Comparison of ENCODE assay signal across 22 cellular contexts in genomic region chr2:179655627-179656026, GRCh38.
A peak's percentile ranks its signal among the peaks of the same experiment; 100 is the strongest.
DNase-seq lines count a peak whose midpoint lies in the region; ATAC-seq and TF ChIP-seq lines count a peak whose summit lies in the region.
"Had no signal": no experiment of that assay in that cellular context is flagged by ENCODE, and none has a peak within 500 bp of the region (broad histone marks: within the 10 kb centered on the region; RNA-seq: fewer than 3 reads in every experiment).

No MANE protein-coding gene starts in this region.

- H3K36me3 Mint-ChIP-seq in activated T-cell treated with anti-CD3 and anti-CD28 coated beads, Interleukin-2, amount 50 U/mL, for 4 hours (ENCODE audit: insufficient read depth), result no peaks in the 10 kb centered on the region
- H3K36me3 Mint-ChIP-seq: memory B cell; naive thymus-derived CD4-positive, alpha-beta T cell had no signal

- H3K9me3 ChIP-seq in GM23248 (ENCODE audit: low read depth) (no peaks in the 10 kb centered on the region), PC-3 (ENCODE audit: low read length) (no peaks in the 10 kb centered on the region), fibroblast of lung (ENCODE audit: control insufficient read depth, insufficient read depth, low read depth, low read length) (no peaks in the 10 kb centered on the region), thyroid gland (no peaks in the 10 kb centered on the region)
- H3K9me3 ChIP-seq: BLaER1, body of pancreas, heart right ventricle, MG63, uterus had no signal

- H3K27me3 ChIP-seq in GM23248 (replicated peaks; ENCODE audit: insufficient read depth), result no peaks in the 10 kb centered on the region
- H3K27me3 ChIP-seq in PC-3 (ENCODE audit: low read length), result no peaks in the 10 kb centered on the region
- no peaks in the 10 kb centered on the region for H3K27me3 ChIP-seq in fibroblast of lung (ENCODE audit: control insufficient read depth, insufficient read depth, low read length)
- no peaks in the 10 kb centered on the region for H3K27me3 ChIP-seq in thyroid gland
- H3K27me3 ChIP-seq: BLaER1, body of pancreas, heart right ventricle, MG63, uterus had no signal

- H4K20me1 ChIP-seq in GM23248 (ENCODE audit: insufficient read depth), result no peaks in the 10 kb centered on the region
- no peaks in the 10 kb centered on the region for H4K20me1 ChIP-seq in PC-3 (ENCODE audit: low read length)
- H4K20me1 ChIP-seq in fibroblast of lung (ENCODE audit: control insufficient read depth, extremely low read depth, insufficient read depth, low read length), result no peaks in the 10 kb centered on the region
- H4K20me1 ChIP-seq: BLaER1 had no signal

- no peak overlapping the region for H3K4me3 Mint-ChIP-seq in activated T-cell treated with anti-CD3 and anti-CD28 coated beads, Interleukin-2, amount 50 U/mL, for 4 hours
- H3K4me3 Mint-ChIP-seq: activated naive CD4-positive, alpha-beta T cell treated with anti-CD3 and anti-CD28 coated beads for 36 hours; memory B cell; naive thymus-derived CD4-positive, alpha-beta T cell had no signal

- H3K79me2 ChIP-seq in GM23248 (ENCODE audit: insufficient read depth), result no peaks in the 10 kb centered on the region
- no peaks in the 10 kb centered on the region for H3K79me2 ChIP-seq in PC-3 (ENCODE audit: low read length)
- H3K79me2 ChIP-seq in fibroblast of lung (ENCODE audit: control insufficient read depth, insufficient read depth, low read length), result no peaks in the 10 kb centered on the region
- H3K79me2 ChIP-seq: parathyroid adenoma had no signal

- 4 to 5% methylated on average over 2 of the region's 2 CpGs for WGBS in GM23248 (ENCODE audit: low coverage in 1 of 2, low lambda C conversion rate in 2 of 2, missing lambda C conversion rate in 2 of 2), 2 experiments
- 40 to 61% methylated on average over 2 of the region's 2 CpGs for WGBS in thyroid gland, 2 donors

- H3K9me3 Mint-ChIP-seq in activated T-cell treated with anti-CD3 and anti-CD28 coated beads, Interleukin-2, amount 50 U/mL, for 4 hours, result no peaks in the 10 kb centered on the region
- H3K9me3 Mint-ChIP-seq: activated naive CD4-positive, alpha-beta T cell treated with anti-CD3 and anti-CD28 coated beads for 36 hours; memory B cell had no signal

- BruUV-seq in PC-3 (replicated peaks; lab: Mats Ljungman, UMichigan), result no TSS peak

- H3K4me3 ChIP-seq in GM23248 (no peak overlapping the region), PC-3 (ENCODE audit: low read length) (no peak overlapping the region), fibroblast of lung (replicated peaks in 1 of 4; ENCODE audit: control extremely low read depth in 1 of 4, insufficient read depth in 1 of 4, low read depth in 3 of 4, low read length in 4 of 4) (no peak overlapping the region), skeletal muscle cell (ENCODE audit: low read depth, low read length) (no peak overlapping the region), thyroid gland (replicated peaks in 1 of 3) (no peak overlapping the region)
- H3K4me3 ChIP-seq: BLaER1, body of pancreas, coronary artery, heart right ventricle, MG63, uterus had no signal

- intact Hi-C loops in PC-3 (cut with micrococcal nuclease), result loop anchor here (2.0 kb wide), 1 partner anchor 21 kb away; no protein-coding TSS in a partner anchor
- intact Hi-C loops in thyroid gland (cut with DNase I), result no loop called here

- H2AFZ ChIP-seq in GM23248, result no peak overlapping the region
- H2AFZ ChIP-seq in PC-3 (ENCODE audit: low read length), result no peak overlapping the region
- no peak overlapping the region for H2AFZ ChIP-seq in fibroblast of lung (ENCODE audit: low read length)
- H2AFZ ChIP-seq: parathyroid adenoma had no signal

- H3K27ac ChIP-seq in GM23248 (no peak overlapping the region), PC-3 (ENCODE audit: low read length) (0 out of 2 replicates have a peak overlapping the region, but pooled peaks have one; percentile 7), fibroblast of lung (ENCODE audit: insufficient read depth, low read length) (no peak overlapping the region), thyroid gland (no peak overlapping the region)
- H3K27ac ChIP-seq: BLaER1, body of pancreas, coronary artery, heart right ventricle, parathyroid adenoma, uterus had no signal

- H3K9me2 ChIP-seq in GM23248 (ENCODE audit: insufficient read depth) (no peaks in the 10 kb centered on the region), PC-3 (replicated peaks; ENCODE audit: low read length) (no peaks in the 10 kb centered on the region)

- DNase-seq in GM23248 (peak; percentile 72), PC-3 (peak; percentile 70), fibroblast of lung (ENCODE audit: low read depth in 2 of 2) (peak; percentile 33 to 64), skeletal muscle cell (ENCODE audit: low read depth) (peak; percentile 45), thyroid gland (no peak)
- DNase-seq in activated T-cell treated with anti-CD3 and anti-CD28 coated beads, Interleukin-2, amount 50 U/mL, for 4 hours, result no peak
- DNase-seq in activated CD4-positive, alpha-beta T cell treated with anti-CD3 and anti-CD28 coated beads for 1 hour, result no peak
- DNase-seq: activated naive CD4-positive, alpha-beta T cell treated with anti-CD3 and anti-CD28 coated beads for 36 hours; body of pancreas; heart right ventricle; MG63; naive thymus-derived CD4-positive, alpha-beta T cell; NCI-H1694 treated with DMSO at 0.1 percent for 48 hours; NCI-H2227 treated with DMSO at 0.1 percent for 48 hours; NK-92 treated with Interleukin-12 subunit alpha and Interleukin-12 subunit beta, amount 100 ng/mL, for 24 hours; Right ventricle myocardium superior; T-helper 1 cell; uterus had no signal

- POLR2A ChIA-PET in PC-3 (lab: Charles Lee; ENCODE audit: unreplicated experiment), result no interaction called here

- H3K4me2 ChIP-seq in GM23248 (ENCODE audit: unreplicated experiment) (peak overlapping the region; percentile 28), PC-3 (ENCODE audit: low read length) (peak overlapping the region; percentile 1; the same call in 1 of the 2 replicates), fibroblast of lung (ENCODE audit: extremely low read depth, insufficient read depth, low read length) (no peak overlapping the region)
- H3K4me2 ChIP-seq: BLaER1 had no signal

- ATAC-seq in PC-3, result peak; percentile 74
- ATAC-seq in activated T-cell treated with anti-CD3 and anti-CD28 coated beads, Interleukin-2, amount 50 U/mL, for 4 hours, result no peak
- ATAC-seq: body of pancreas; heart right ventricle; naive thymus-derived CD4-positive, alpha-beta T cell had no signal

- TF ChIP-seq CTCF in PC-3 (conservative IDR thresholded peaks at IDR 0.05; ENCODE audit: low read depth, low read length), result no peak
- no peak for TF ChIP-seq CTCF in fibroblast of lung (conservative IDR thresholded peaks at IDR 0.05 in 1 of 2, IDR thresholded peaks at IDR 0.05 in 1 of 2; ENCODE audit: low read depth in 1 of 2, low read length in 2 of 2)
- no peak for TF ChIP-seq CTCF in thyroid gland (IDR thresholded peaks at IDR 0.05)

- CTCF ChIA-PET in PC-3 (lab: Charles Lee), result no interaction called here

- H3K9ac ChIP-seq in GM23248, result no peak overlapping the region
- H3K9ac ChIP-seq in PC-3 (ENCODE audit: low read length), result no peak overlapping the region
- H3K9ac ChIP-seq in fibroblast of lung (ENCODE audit: insufficient read depth, low read length), result no peak overlapping the region
- H3K9ac ChIP-seq: BLaER1, parathyroid adenoma had no signal

- peaks cover 11% of the 10 kb centered on the region for H3K4me1 ChIP-seq in GM23248 (ENCODE audit: insufficient read depth)
- peaks cover 27% of the 10 kb centered on the region for H3K4me1 ChIP-seq in PC-3 (ENCODE audit: insufficient read depth, low read length)
- no peaks in the 10 kb centered on the region for H3K4me1 ChIP-seq in fibroblast of lung (ENCODE audit: control insufficient read depth, extremely low read depth, insufficient read depth, low read length)
- no peaks in the 10 kb centered on the region for H3K4me1 ChIP-seq in thyroid gland
- H3K4me1 ChIP-seq: BLaER1, body of pancreas, heart right ventricle, parathyroid adenoma, uterus had no signal

- H3F3A ChIP-seq in GM23248 (ENCODE audit: insufficient read depth) (no peaks in the 10 kb centered on the region), PC-3 (ENCODE audit: low read length, unreplicated experiment) (no peaks in the 10 kb centered on the region)

- no peak for TF ChIP-seq POLR2A in thyroid gland (IDR thresholded peaks at IDR 0.05)

- in situ Hi-C loops in GM23248 (cut with MboI), result no loop called here

- H3K4me1 Mint-ChIP-seq in activated T-cell treated with anti-CD3 and anti-CD28 coated beads, Interleukin-2, amount 50 U/mL, for 4 hours (ENCODE audit: low read depth), result no peaks in the 10 kb centered on the region
- H3K4me1 Mint-ChIP-seq: memory B cell; naive thymus-derived CD4-positive, alpha-beta T cell had no signal

- H3K36me3 ChIP-seq in GM23248 (ENCODE audit: low read depth), result no peaks in the 10 kb centered on the region
- no peaks in the 10 kb centered on the region for H3K36me3 ChIP-seq in PC-3 (ENCODE audit: low read depth, low read length)
- H3K36me3 ChIP-seq in fibroblast of lung (ENCODE audit: control insufficient read depth, insufficient read depth, low read length), result no peaks in the 10 kb centered on the region
- no peaks in the 10 kb centered on the region for H3K36me3 ChIP-seq in thyroid gland
- H3K36me3 ChIP-seq: BLaER1, heart right ventricle, MG63, uterus had no signal

- H3K27me3 Mint-ChIP-seq in activated T-cell treated with anti-CD3 and anti-CD28 coated beads, Interleukin-2, amount 50 U/mL, for 4 hours (ENCODE audit: low read depth), result no peaks in the 10 kb centered on the region

Comparison
In these comparisons a context has a peak if more than half of its experiments do, and no peak if none do; other contexts are left out.
1. DNase-seq: peak in GM23248 (single experiment), PC-3 (single experiment), fibroblast of lung (2 of 2) and skeletal muscle cell (single experiment); none in activated T-cell treated with anti-CD3 and anti-CD28 coated beads, Interleukin-2, amount 50 U/mL, for 4 hours (single experiment), activated CD4-positive, alpha-beta T cell treated with anti-CD3 and anti-CD28 coated beads for 1 hour (single experiment) and thyroid gland (0 of 2).